15 cellular contexts compared by ENCODE assay signal in genomic region chr5:151750121-151750520, GRCh38. TPM values are rescaled to one million over a fixed set of nuclear protein-coding genes. Genes with fewer than 3 reads are reported as not detected.
DNase-seq lines count a peak whose midpoint lies in the region; ATAC-seq, FAIRE-seq and TF ChIP-seq lines count a peak whose summit lies in the region.
"Had no signal": no experiment of that assay in that cellular context is flagged by ENCODE, and none has a peak within 500 bp of the region (broad histone marks: within the 10 kb centered on the region; RNA-seq: fewer than 3 reads in every experiment).

No MANE protein-coding gene starts in this region.

- peak overlapping the region; percentile 50 for H3K4me3 ChIP-seq in CD4-positive, CD25-positive, alpha-beta regulatory T cell (ENCODE audit: low read depth, low read length)
- H3K4me3 ChIP-seq in MM.1S (ENCODE audit: low read length) (peak overlapping the region; percentile 35), K562 (no peak overlapping the region), osteoblast (ENCODE audit: insufficient read depth, low read length) (no peak overlapping the region)
- H3K4me3 ChIP-seq: SK-N-MC had no signal

- no TSS peak for BruUV-seq in K562 (replicated peaks; lab: Mats Ljungman, UMichigan)

- no peak for ATAC-seq in CD4-positive, CD25-positive, alpha-beta regulatory T cell (ENCODE audit: low read depth in 2 of 2)
- ATAC-seq in K562, result no peak
- no peak for ATAC-seq in GM19452 (IDR thresholded peaks at IDR 0.05; ENCODE audit: unreplicated experiment)
- no peak for ATAC-seq in GM18511 (IDR thresholded peaks at IDR 0.05; ENCODE audit: unreplicated experiment)

- no peak for DNase-seq in CD4-positive, CD25-positive, alpha-beta regulatory T cell
- DNase-seq in MM.1S (peak; percentile 65), K562 (ENCODE audit: extremely low read depth in 1 of 4, low spot score in 3 of 4) (no peak), osteoblast (ENCODE audit: insufficient read length, low spot score, missing footprints) (no peak), SKM-1 treated with dmso at 0.1 percent for 144 hours (lab: John Stamatoyannopoulos, UW; ENCODE audit: unreplicated experiment) (no peak)
- DNase-seq in central memory CD4-positive, alpha-beta T cell, result no peak
- DNase-seq: activated CD4-positive, alpha-beta T cell treated with anti-CD3 and anti-CD28 coated beads for 1 hour; amniotic stem cell; KBM-7; NCI-H2029 had no signal

- no peaks in the 10 kb centered on the region for H3K9me2 ChIP-seq in MM.1S (replicated peaks; ENCODE audit: insufficient read depth, low read length)

- in situ Hi-C loops in K562 (cut with MboI), result no loop called here

- H2AFZ ChIP-seq in MM.1S (ENCODE audit: low read length) (no peak overlapping the region), K562 (ENCODE audit: low read depth, low read length) (no peak overlapping the region), osteoblast (ENCODE audit: low read length) (no peak overlapping the region)

- H3K79me2 ChIP-seq in MM.1S (ENCODE audit: low read length) (peaks cover 88% of the 10 kb centered on the region), K562 (ENCODE audit: control insufficient read depth, insufficient read depth, low read length) (peaks cover 8% of the 10 kb centered on the region; the same call in 2 of the 3 replicates), osteoblast (ENCODE audit: insufficient read depth, low read length) (peaks cover 53% of the 10 kb centered on the region)

- CTCF ChIA-PET in K562 (lab: Yijun Ruan, JAX; ENCODE audit: low intra/inter-chr PET ratio), result interaction anchor here (0.7 kb wide), 1 partner anchor 22 kb away, joined by 6 read pairs; the partner anchor contains the start of gene G3BP1

- no peak for TF ChIP-seq EP300 in K562 (IDR thresholded peaks at IDR 0.05; ENCODE audit: low read length)

- no peak for TF ChIP-seq POLR2A in K562 (conservative IDR thresholded peaks at IDR 0.05)

- peaks cover 15% of the 10 kb centered on the region for H3K36me3 Mint-ChIP-seq in CD4-positive, CD25-positive, alpha-beta regulatory T cell

- TF ChIP-seq CTCF in MM.1S (IDR thresholded peaks at IDR 0.05; ENCODE audit: low read length) (no peak), K562 (IDR thresholded peaks at IDR 0.05 in 2 of 3, conservative IDR thresholded peaks at IDR 0.05 in 1 of 3; ENCODE audit: insufficient read depth in 2 of 3, low read depth in 1 of 3, low read length in 3 of 3) (no peak), osteoblast (IDR thresholded peaks at IDR 0.05; ENCODE audit: extremely low read depth, low read depth, low read length) (no peak)

- H3K27ac Mint-ChIP-seq in CD4-positive, CD25-positive, alpha-beta regulatory T cell, result peak overlapping the region in 2 of 3 donors; percentile 74 to 90

- H3F3A ChIP-seq in MM.1S (ENCODE audit: insufficient read depth, low read length), result peaks cover 27% of the 10 kb centered on the region

- peak overlapping the region; percentile 86 for H3K4me2 ChIP-seq in MM.1S (ENCODE audit: low read depth, low read length)
- H3K4me2 ChIP-seq in K562 (ENCODE audit: insufficient read depth, low read length), result no peak overlapping the region
- no peak overlapping the region for H3K4me2 ChIP-seq in osteoblast (ENCODE audit: insufficient read depth, low read length)

- H3K9me1 ChIP-seq in K562 (ENCODE audit: control insufficient read depth, insufficient read depth, low read length), result no peaks in the 10 kb centered on the region

- peaks cover 40% of the 10 kb centered on the region for H3K4me1 ChIP-seq in CD4-positive, CD25-positive, alpha-beta regulatory T cell (ENCODE audit: control insufficient read depth, insufficient read depth, low read length, poor library complexity, severe bottlenecking)
- H3K4me1 ChIP-seq in MM.1S (ENCODE audit: low read length) (peaks cover 58% of the 10 kb centered on the region), K562 (replicated peaks in 1 of 2; ENCODE audit: control insufficient read depth in 2 of 2, insufficient read depth in 2 of 2, low read length in 2 of 2) (peaks cover 1 to 4% of the 10 kb centered on the region in 2 experiments; a peak in 1 of 5 replicates), osteoblast (ENCODE audit: insufficient read depth, low read length) (peaks cover 16% of the 10 kb centered on the region)

- peak overlapping the region; percentile 53 for H3K27ac ChIP-seq in CD4-positive, CD25-positive, alpha-beta regulatory T cell (ENCODE audit: insufficient read depth, low read length, poor library complexity, severe bottlenecking)
- H3K27ac ChIP-seq in MM.1S (ENCODE audit: low read length) (peak overlapping the region; percentile 93), K562 (ENCODE audit: extremely low read depth, low read depth, low read length) (no peak overlapping the region), osteoblast (ENCODE audit: low read depth, low read length) (peak overlapping the region; percentile 19)
- H3K27ac ChIP-seq: C4-2B, SK-N-MC had no signal

- no peak for FAIRE-seq in K562 (lab: Jason Lieb, UNC)
- FAIRE-seq: G401.6 had no signal

- no peaks in the 10 kb centered on the region for H3K9me3 Mint-ChIP-seq in CD4-positive, CD25-positive, alpha-beta regulatory T cell

- no peaks in the 10 kb centered on the region for H3K27me3 ChIP-seq in CD4-positive, CD25-positive, alpha-beta regulatory T cell (ENCODE audit: control insufficient read depth, insufficient read depth, low read length)
- H3K27me3 ChIP-seq in MM.1S (replicated peaks; ENCODE audit: insufficient read depth, low read length), result no peaks in the 10 kb centered on the region
- no peaks in the 10 kb centered on the region for H3K27me3 ChIP-seq in K562 (ENCODE audit: control insufficient read depth in 2 of 2, insufficient read depth in 2 of 2, low read length in 2 of 2)
- no peaks in the 10 kb centered on the region for H3K27me3 ChIP-seq in osteoblast (ENCODE audit: insufficient read depth, low read length)

- intact Hi-C loops in K562 (cut with micrococcal nuclease), result no loop called here

- 54% methylated on average over 4 of the region's 4 CpGs for WGBS in K562 (ENCODE audit: insufficient coverage, low coverage, missing lambda C conversion rate)

- no peaks in the 10 kb centered on the region for H3K27me3 Mint-ChIP-seq in CD4-positive, CD25-positive, alpha-beta regulatory T cell

- no peak for TF ChIP-seq RAD21 in K562 (CRISPR knock-in tag; conservative IDR thresholded peaks at IDR 0.05 in 1 of 2, IDR thresholded peaks at IDR 0.05 in 1 of 2)

- H3K4me3 Mint-ChIP-seq in CD4-positive, CD25-positive, alpha-beta regulatory T cell, result peak overlapping the region in 1 of 4 donors; percentile 46

- peaks cover 21 to 53% (median 44%) of the 10 kb centered on the region in 4 donors for H3K4me1 Mint-ChIP-seq in CD4-positive, CD25-positive, alpha-beta regulatory T cell

- no peaks in the 10 kb centered on the region for H3K9me3 ChIP-seq in CD4-positive, CD25-positive, alpha-beta regulatory T cell (ENCODE audit: control insufficient read depth in 2 of 2, low read length in 2 of 2)
- no peaks in the 10 kb centered on the region for H3K9me3 ChIP-seq in MM.1S (replicated peaks; ENCODE audit: insufficient read depth, low read length)
- no peaks in the 10 kb centered on the region for H3K9me3 ChIP-seq in K562 (replicated peaks; ENCODE audit: control insufficient read depth, insufficient read depth, low read depth, low read length)
- no peaks in the 10 kb centered on the region for H3K9me3 ChIP-seq in osteoblast (ENCODE audit: low read depth, low read length)

- POLR2A ChIA-PET in K562 (lab: Yijun Ruan, JAX), result interaction anchor here (0.6 to 2.7 kb wide), 2 partner anchors 12 to 21 kb away, joined by 3 to 9 read pairs; partner anchors contain the start of gene G3BP1

- H3K36me3 ChIP-seq in CD4-positive, CD25-positive, alpha-beta regulatory T cell (ENCODE audit: control insufficient read depth, insufficient read depth, low read length), result peaks cover 12% of the 10 kb centered on the region
- peaks cover 16% of the 10 kb centered on the region for H3K36me3 ChIP-seq in MM.1S (replicated peaks; ENCODE audit: insufficient read depth, low read length)
- H3K36me3 ChIP-seq in K562 (ENCODE audit: control insufficient read depth, insufficient read depth, low read length), result peaks cover 42% of the 10 kb centered on the region; the same call in 1 of the 3 replicates
- H3K36me3 ChIP-seq in osteoblast (ENCODE audit: insufficient read depth, low read length), result peaks cover 17% of the 10 kb centered on the region

- peak overlapping the region; percentile 57 for H3K9ac ChIP-seq in MM.1S (ENCODE audit: low read length)
- no peak overlapping the region for H3K9ac ChIP-seq in K562 (ENCODE audit: insufficient read depth in 1 of 2, low read depth in 2 of 2, low read length in 2 of 2)

- no peaks in the 10 kb centered on the region for H4K20me1 ChIP-seq in MM.1S (ENCODE audit: insufficient read depth, low read length)
- H4K20me1 ChIP-seq in K562 (replicated peaks; ENCODE audit: control insufficient read depth, insufficient read depth, low read length), result no peaks in the 10 kb centered on the region
- peaks cover under 1% of the 10 kb centered on the region for H4K20me1 ChIP-seq in osteoblast (ENCODE audit: insufficient read depth, low read length)

RNA-seq across cellular contexts. Expression of gene ATOX1, which starts 8.3 kb away (rescaled TPM):
- 19.6 TPM for total RNA-seq in CD4-positive, CD25-positive, alpha-beta regulatory T cell
- 10 to 100 TPM; 70.5 to 98.3 (median 76.7) TPM for polyA plus RNA-seq in CD4-positive, CD25-positive, alpha-beta regulatory T cell
- total RNA-seq in K562 (2011; cell fraction: chromatin; rRNA removed; ENCODE audit: low replicate concordance), result 31.3 and 35.6 TPM in 2 replicates
- total RNA-seq in K562 (2011; cell fraction: nucleolus; rRNA removed), result 32.5 and 42.5 TPM in 2 replicates
- total RNA-seq in K562 (2011; cell fraction: nucleoplasm; rRNA removed), result 43.0 and 57.0 TPM in 2 replicates
- total RNA-seq in K562 (2014; rRNA removed) (66.2 and 70.3 TPM in 2 replicates), K562 (2014; rRNA removed; fragmentation: Illumina TruSeq; extraction: Trizol) (59.8 and 68.2 TPM in 2 replicates), K562 (2015; rRNA removed; fragmentation: Illumina TruSeq; extraction: Trizol) (72.2 and 73.8 TPM in 2 replicates), K562 (2021) (86.2 and 93.0 TPM in 2 replicates), osteoblast (52.8 and 54.2 TPM in 2 replicates)
- polyA plus RNA-seq in K562 (2011; rRNA removed) (59.2 and 75.4 TPM in 2 replicates), K562 (2014; fragmentation: Illumina TruSeq; extraction: Trizol) (118 and 156 TPM in 2 replicates), K562 (2014; fragmentation: Nextera tagmentation; extraction: Ambion mirVana) (100 to 1,000 TPM; 303 to 318 TPM), K562 (2014; rRNA removed) (111 and 153 TPM in 2 replicates)
- polyA plus RNA-seq in K562 (2011; cell fraction: cytosol; rRNA removed), result 149 and 236 TPM in 2 replicates
- polyA plus RNA-seq in K562 (2011; cell fraction: nucleus; rRNA removed), result 44.2 and 47.6 TPM in 2 replicates
- polyA plus RNA-seq in K562 (2012), result 94.6 and 155 TPM in 2 replicates
- 80.6 and 107 TPM in 2 replicates for polyA minus RNA-seq in K562 (2011; rRNA and poly(A)+ RNA removed)
- polyA minus RNA-seq in K562 (2011; cell fraction: cytosol; rRNA and poly(A)+ RNA removed), result 22.8 and 37.2 TPM in 2 replicates
- 27.0 and 27.1 TPM in 2 replicates for polyA minus RNA-seq in K562 (2011; cell fraction: nucleus; rRNA and poly(A)+ RNA removed)

RNA-seq across cellular contexts. Expression of gene G3BP1, which starts 21.6 kb away (rescaled TPM):
- total RNA-seq in CD4-positive, CD25-positive, alpha-beta regulatory T cell, result 108 TPM
- 100 to 1,000 TPM; 176 to 199 (median 184) TPM for polyA plus RNA-seq in CD4-positive, CD25-positive, alpha-beta regulatory T cell
- total RNA-seq in K562 (2011; cell fraction: chromatin; rRNA removed; ENCODE audit: low replicate concordance), result 109 and 174 TPM in 2 replicates
- 80.2 and 99.9 TPM in 2 replicates for total RNA-seq in K562 (2011; cell fraction: nucleolus; rRNA removed)
- 122 and 186 TPM in 2 replicates for total RNA-seq in K562 (2011; cell fraction: nucleoplasm; rRNA removed)
- total RNA-seq in K562 (2014; rRNA removed), result 105 and 130 TPM in 2 replicates
- total RNA-seq in K562 (2014; rRNA removed; fragmentation: Illumina TruSeq; extraction: Trizol), result 238 and 257 TPM in 2 replicates
- 195 and 209 TPM in 2 replicates for total RNA-seq in K562 (2015; rRNA removed; fragmentation: Illumina TruSeq; extraction: Trizol)
- 260 and 264 TPM in 2 replicates for total RNA-seq in K562 (2021)
- 74.3 and 101 TPM in 2 replicates for polyA plus RNA-seq in K562 (2011; rRNA removed)
- 35.6 and 53.9 TPM in 2 replicates for polyA plus RNA-seq in K562 (2011; cell fraction: cytosol; rRNA removed)
- 53.2 and 53.3 TPM in 2 replicates for polyA plus RNA-seq in K562 (2011; cell fraction: nucleus; rRNA removed)
- polyA plus RNA-seq in K562 (2012), result 64.6 and 142 TPM in 2 replicates
- 142 and 173 TPM in 2 replicates for polyA plus RNA-seq in K562 (2014; fragmentation: Illumina TruSeq; extraction: Trizol)
- 10 to 100 TPM; 54.7 to 55.5 TPM for polyA plus RNA-seq in K562 (2014; fragmentation: Nextera tagmentation; extraction: Ambion mirVana)
- 69.7 and 79.8 TPM in 2 replicates for polyA plus RNA-seq in K562 (2014; rRNA removed)
- polyA minus RNA-seq in K562 (2011; rRNA and poly(A)+ RNA removed), result 228 and 286 TPM in 2 replicates
- polyA minus RNA-seq in K562 (2011; cell fraction: cytosol; rRNA and poly(A)+ RNA removed), result 120 and 156 TPM in 2 replicates
- 97.3 and 124 TPM in 2 replicates for polyA minus RNA-seq in K562 (2011; cell fraction: nucleus; rRNA and poly(A)+ RNA removed)
- 121 and 145 TPM in 2 replicates for total RNA-seq in osteoblast

Comparison
In these comparisons a context has a peak if more than half of its experiments do, and no peak if none do; other contexts are left out.
1. H3K4me3 ChIP-seq: peak in CD4-positive, CD25-positive, alpha-beta regulatory T cell (single experiment) and MM.1S (single experiment); none in K562 (single experiment) and osteoblast (single experiment).